In genomic region chr4:68344049-68344448, GRCh38 we compare ENCODE assay signal across 18 cellular contexts. TPM values are rescaled to one million over a fixed set of nuclear protein-coding genes. Genes with fewer than 3 reads are reported as not detected.
DNase-seq lines count a peak whose midpoint lies in the region; ATAC-seq and TF ChIP-seq lines count a peak whose summit lies in the region.
"Had no signal": no experiment of that assay in that cellular context is flagged by ENCODE, and none has a peak within 500 bp of the region (broad histone marks: within the 10 kb centered on the region; RNA-seq: fewer than 3 reads in every experiment).

No MANE protein-coding gene starts in this region.

- ATAC-seq in activated T-cell treated with anti-CD3 and anti-CD28 coated beads, Interleukin-2, amount 50 U/mL, for 72 hours (replicated peaks in 1 of 2) = no peak
- ATAC-seq in gastrocnemius medialis (no peak), GM19035 (IDR thresholded peaks at IDR 0.05; ENCODE audit: unreplicated experiment) (no peak)
- ATAC-seq: sciatic nerve had no signal

- H3K79me1 ChIP-seq in trophoblast cell (ENCODE audit: low read length) = peaks cover 2% of the 10 kb centered on the region

- 83% methylated on average over 2 of the region's 2 CpGs; no CpG with 5 or more reads in 1 of the 2 experiments for WGBS in endodermal cell (ENCODE audit: insufficient coverage in 1 of 2, insufficient read length in 1 of 2), 2 experiments
- no CpG with 5 or more reads among the region's 2 CpGs for WGBS in trophoblast cell (ENCODE audit: extremely low coverage, insufficient coverage, insufficient read length)

- no peak overlapping the region for H3K18ac ChIP-seq in trophoblast cell (ENCODE audit: low read length)

- peaks cover 15% of the 10 kb centered on the region for H3K4me1 ChIP-seq in endodermal cell (ENCODE audit: control insufficient read depth, insufficient read depth, low read length)
- H3K4me1 ChIP-seq in trophoblast cell (ENCODE audit: control insufficient read depth in 1 of 2, insufficient read depth in 2 of 2, low read length in 2 of 2) = peaks cover 3 to 7% of the 10 kb centered on the region in 2 experiments
- peaks cover 87 to 93% of the 10 kb centered on the region in 2 donors for H3K4me1 ChIP-seq in gastrocnemius medialis

- no peak overlapping the region for H3K27ac ChIP-seq in endodermal cell (ENCODE audit: low read depth, low read length)
- H3K27ac ChIP-seq in trophoblast cell (ENCODE audit: low read depth, low read length) = no peak overlapping the region
- H3K27ac ChIP-seq in gastrocnemius medialis = no peak overlapping the region
- H3K27ac ChIP-seq: ascending aorta, stomach had no signal

- in situ Hi-C loops in gastrocnemius medialis (cut with MboI; ENCODE audit: low sequenced_read_pairs in 4 of 4) = loop anchor here in 2 of 4 donors (25.0 kb wide), 1 partner anchor 807 kb away; the partner anchor contains the start of gene CENPC (in 2 of the 2)

- no peak overlapping the region for H2BK12ac ChIP-seq in trophoblast cell (ENCODE audit: low read length)

- H2AFZ ChIP-seq in trophoblast cell (ENCODE audit: insufficient read depth, low read length, poor library complexity) = no peak overlapping the region

- peaks cover 42% of the 10 kb centered on the region for H3K36me3 ChIP-seq in endodermal cell (ENCODE audit: control insufficient read depth, insufficient read depth, low read length)
- no peaks in the 10 kb centered on the region for H3K36me3 ChIP-seq in trophoblast cell (ENCODE audit: control insufficient read depth in 1 of 2, insufficient read depth in 2 of 2, low read length in 2 of 2)
- H3K36me3 ChIP-seq in gastrocnemius medialis = no peaks in the 10 kb centered on the region
- H3K36me3 ChIP-seq: ascending aorta, stomach had no signal

- H3K4me2 ChIP-seq in trophoblast cell (ENCODE audit: low read length) = no peak overlapping the region

- peaks cover 8% of the 10 kb centered on the region for H3K79me2 ChIP-seq in trophoblast cell (ENCODE audit: control insufficient read depth, insufficient read depth, low read length, poor library complexity)

- no peak overlapping the region for H2AK5ac ChIP-seq in trophoblast cell (ENCODE audit: low read length)

- peak overlapping the region; percentile 48 for H3K4me3 ChIP-seq in endodermal cell (ENCODE audit: low read length)
- no peak overlapping the region for H3K4me3 ChIP-seq in trophoblast cell (ENCODE audit: low read depth, low read length)
- H3K4me3 ChIP-seq in gastrocnemius medialis = no peak overlapping the region
- H3K4me3 ChIP-seq: ascending aorta, stomach had no signal

- H3K9me3 ChIP-seq in endodermal cell (ENCODE audit: control insufficient read depth, low read length) (no peaks in the 10 kb centered on the region), trophoblast cell (ENCODE audit: insufficient read depth, low read depth, low read length) (no peaks in the 10 kb centered on the region), gastrocnemius medialis (no peaks in the 10 kb centered on the region)
- H3K9me3 ChIP-seq: ascending aorta, stomach had no signal

- no peak overlapping the region for H4K8ac ChIP-seq in trophoblast cell (ENCODE audit: low read depth, low read length)

- no peak overlapping the region for H3K14ac ChIP-seq in trophoblast cell (ENCODE audit: low read length)

- DNase-seq in activated T-cell treated with anti-CD3 and anti-CD28 coated beads, Interleukin-2, amount 50 U/mL, for 72 hours = no peak
- no peak for DNase-seq in activated T-cell treated with anti-CD3 and anti-CD28 coated beads, Interleukin-2, amount 50 U/mL, for 48 hours
- DNase-seq in OCI-M1 (lab: John Stamatoyannopoulos, UW) (peak; percentile 32), endodermal cell (no peak), trophoblast cell (peak; percentile 8 to 78), gastrocnemius medialis (no peak)
- DNase-seq in effector CD4-positive, alpha-beta T cell = no peak
- DNase-seq: activated B cell treated with CpG ODN at 0.5 μM for 24 hours, activated gamma-delta T cell treated with Interleukin-2 at 50 U/mL for 16 hours, foreskin fibroblast, H7, NCI-H2081, SHP77 treated with DMSO at 0.1 percent for 48 hours, stomach had no signal

- no peak for TF ChIP-seq POLR2A in gastrocnemius medialis (IDR thresholded peaks at IDR 0.05)

- H2BK120ac ChIP-seq in trophoblast cell (ENCODE audit: insufficient read depth, low read length, poor library complexity) = no peak overlapping the region

- H3K27ac Mint-ChIP-seq in activated T-cell treated with anti-CD3 and anti-CD28 coated beads, Interleukin-2, amount 50 U/mL, for 72 hours = peak overlapping the region; percentile 89
- no peak overlapping the region for H3K27ac Mint-ChIP-seq in endodermal cell
- H3K27ac Mint-ChIP-seq: activated B cell treated with CpG ODN at 0.5 μM for 24 hours had no signal

- no peaks in the 10 kb centered on the region for H3K27me3 ChIP-seq in endodermal cell (ENCODE audit: control insufficient read depth, insufficient read depth, low read length, poor library complexity, severe bottlenecking)
- no peaks in the 10 kb centered on the region for H3K27me3 ChIP-seq in trophoblast cell (ENCODE audit: insufficient read depth, low read length)
- H3K27me3 ChIP-seq in gastrocnemius medialis = no peaks in the 10 kb centered on the region
- H3K27me3 ChIP-seq: ascending aorta, stomach had no signal

- peak overlapping the region; percentile 15 to 67 for H3K4me3 Mint-ChIP-seq in activated T-cell treated with anti-CD3 and anti-CD28 coated beads, Interleukin-2, amount 50 U/mL, for 72 hours
- peak overlapping the region; percentile 29 for H3K4me3 Mint-ChIP-seq in endodermal cell
- H3K4me3 Mint-ChIP-seq: activated B cell treated with CpG ODN at 0.5 μM for 24 hours, CD14-positive monocyte had no signal

- H3K27me3 Mint-ChIP-seq in activated T-cell treated with anti-CD3 and anti-CD28 coated beads, Interleukin-2, amount 50 U/mL, for 72 hours (ENCODE audit: low read depth) = no peaks in the 10 kb centered on the region
- H3K27me3 Mint-ChIP-seq in endodermal cell (ENCODE audit: insufficient read depth) = no peaks in the 10 kb centered on the region
- H3K27me3 Mint-ChIP-seq: activated B cell treated with CpG ODN at 0.5 μM for 24 hours had no signal

- peaks cover 2 to 11% of the 10 kb centered on the region in 2 donors for H3K36me3 Mint-ChIP-seq in activated T-cell treated with anti-CD3 and anti-CD28 coated beads, Interleukin-2, amount 50 U/mL, for 72 hours (ENCODE audit: insufficient read depth in 2 of 2)
- peaks cover 28% of the 10 kb centered on the region for H3K36me3 Mint-ChIP-seq in endodermal cell (ENCODE audit: low read depth)

- intact Hi-C loops in gastrocnemius medialis (cut with DNase I; ENCODE audit: low total_unique reads) = no loop called here

- H3K4me1 Mint-ChIP-seq in activated T-cell treated with anti-CD3 and anti-CD28 coated beads, Interleukin-2, amount 50 U/mL, for 72 hours (ENCODE audit: low read depth) = peaks cover 77% of the 10 kb centered on the region
- peaks cover 49% of the 10 kb centered on the region for H3K4me1 Mint-ChIP-seq in endodermal cell

- H4K12ac ChIP-seq in trophoblast cell (ENCODE audit: low read depth, low read length) = no peak overlapping the region

- H3K9ac ChIP-seq in endodermal cell (ENCODE audit: extremely low read depth, low read length, poor library complexity, severe bottlenecking) = peak overlapping the region; percentile 6
- H3K9ac ChIP-seq in trophoblast cell (ENCODE audit: low read length) = no peak overlapping the region

- H2BK5ac ChIP-seq in trophoblast cell (ENCODE audit: low read depth, low read length, poor library complexity) = no peak overlapping the region

- no peak overlapping the region for H4K91ac ChIP-seq in trophoblast cell (ENCODE audit: low read depth, low read length)

- H3K23ac ChIP-seq in trophoblast cell (ENCODE audit: low read length) = no peak overlapping the region

- TF ChIP-seq CTCF in endodermal cell (conservative IDR thresholded peaks at IDR 0.05) = no peak
- no peak for TF ChIP-seq CTCF in gastrocnemius medialis (IDR thresholded peaks at IDR 0.05 in 4 of 5, conservative IDR thresholded peaks at IDR 0.05 in 1 of 5)

- H3K4ac ChIP-seq in trophoblast cell (ENCODE audit: low read depth, low read length) = no peak overlapping the region

- no peaks in the 10 kb centered on the region for H3K9me3 Mint-ChIP-seq in activated T-cell treated with anti-CD3 and anti-CD28 coated beads, Interleukin-2, amount 50 U/mL, for 72 hours
- no peaks in the 10 kb centered on the region for H3K9me3 Mint-ChIP-seq in endodermal cell
- H3K9me3 Mint-ChIP-seq: activated B cell treated with CpG ODN at 0.5 μM for 24 hours, CD14-positive monocyte had no signal

RNA-seq across cellular contexts. Expression of gene YTHDC1, which starts 5.8 kb away (rescaled TPM):
- 100 to 1,000 TPM in 1 of 2 donors, 10 to 100 TPM in 1; 92.2 to 105 TPM for total RNA-seq in activated T-cell treated with anti-CD3 and anti-CD28 coated beads, Interleukin-2, amount 50 U/mL, for 72 hours
- 100 to 1,000 TPM; 170 to 184 TPM for total RNA-seq in endodermal cell
- polyA plus RNA-seq in endodermal cell (2013, experiment 1 of 2) = 95.2 TPM
- 83.8 TPM for polyA plus RNA-seq in endodermal cell (2013, experiment 2 of 2)
- polyA plus RNA-seq in trophoblast cell (2013) = 66.0 and 69.7 TPM in 2 replicates
- 10 to 100 TPM; 28.0 to 73.1 (median 34.9) TPM for total RNA-seq in gastrocnemius medialis

Comparison
In these comparisons a context has a peak if more than half of its experiments do, and no peak if none do; other contexts are left out.
1. DNase-seq: peak in OCI-M1 (single experiment) and trophoblast cell (2 of 2); none in activated T-cell treated with anti-CD3 and anti-CD28 coated beads, Interleukin-2, amount 50 U/mL, for 72 hours (0 of 2), activated T-cell treated with anti-CD3 and anti-CD28 coated beads, Interleukin-2, amount 50 U/mL, for 48 hours (0 of 2), endodermal cell (single experiment), gastrocnemius medialis (0 of 2) and effector CD4-positive, alpha-beta T cell (single experiment).